Comparison of ENCODE assay signal across 8 cellular contexts in genomic region chr12:98456583-98457573, GRCh38. TPM values are rescaled to one million over a fixed set of nuclear protein-coding genes. Genes with fewer than 3 reads are reported as not detected.
A peak's percentile ranks its signal among the peaks of the same experiment; 100 is the strongest.
DNase-seq lines count a peak whose midpoint lies in the region; ATAC-seq and TF ChIP-seq lines count a peak whose summit lies in the region.

No MANE protein-coding gene starts in this region.

- no peaks in the 10 kb centered on the region for H3K9me2 ChIP-seq in GM23248 (ENCODE audit: insufficient read depth)

- TF ChIP-seq CTCF in dorsolateral prefrontal cortex (IDR thresholded peaks at IDR 0.05 in 54 of 56, conservative IDR thresholded peaks at IDR 0.05 in 2 of 56; ENCODE audit: low read depth in 1 of 56, partially characterized antibody in 56 of 56): no peak
- no peak for TF ChIP-seq CTCF in stomach (IDR thresholded peaks at IDR 0.05)

- H3K9me3 ChIP-seq in GM23248 (ENCODE audit: low read depth): no peaks in the 10 kb centered on the region
- H3K9me3 ChIP-seq in stomach: no peaks in the 10 kb centered on the region

- ATAC-seq in HG02571 (IDR thresholded peaks at IDR 0.05; ENCODE audit: unreplicated experiment): no peak

- no peaks in the 10 kb centered on the region; the same call in 1 of the 2 replicates for H3F3A ChIP-seq in GM23248 (ENCODE audit: insufficient read depth)

- H3K79me2 ChIP-seq in GM23248 (ENCODE audit: insufficient read depth): no peaks in the 10 kb centered on the region

- H3K4me1 ChIP-seq in GM23248 (ENCODE audit: insufficient read depth) (peaks cover 16% of the 10 kb centered on the region; the same call in 1 of the 2 replicates), stomach (peaks cover 4 to 10% (median 7%) of the 10 kb centered on the region in 4 donors)

- no peak for TF ChIP-seq EP300 in stomach (IDR thresholded peaks at IDR 0.05)

- H3K27ac ChIP-seq in GM23248: peak overlapping the region; percentile 37
- peak overlapping the region in 43 of 59 donors; percentile 8 to 79 (median 53) for H3K27ac ChIP-seq in dorsolateral prefrontal cortex
- H3K27ac ChIP-seq in stomach: peak overlapping the region in 1 of 5 donors; percentile 61

- H3K9ac ChIP-seq in GM23248: peak overlapping the region; percentile 74

- intact Hi-C loops in dorsolateral prefrontal cortex (cut with DNase I) (no loop called here), stomach (cut with DNase I; ENCODE audit: low total_unique reads) (no loop called here)

- no peaks in the 10 kb centered on the region for H4K20me1 ChIP-seq in GM23248 (ENCODE audit: insufficient read depth)

- H3K4me2 ChIP-seq in GM23248 (ENCODE audit: unreplicated experiment): peak overlapping the region; percentile 68

- DNase-seq in CD1c-positive myeloid dendritic cell (ENCODE audit: extremely low spot score): peak; percentile 68
- DNase-seq in GM23248: peak; percentile 86
- DNase-seq in SK-N-DZ (ENCODE audit: low spot score): peak; percentile 47
- peak in 4 of 10 donors; percentile 38 to 60 (median 47) for DNase-seq in dorsolateral prefrontal cortex
- peak; percentile 35 to 48 for DNase-seq in lung microvascular endothelial cell (ENCODE audit: low read depth in 2 of 2)
- DNase-seq in stomach: peak; percentile 46
- DNase-seq in globus pallidus (ENCODE audit: low spot score): no peak

- peak overlapping the region; percentile 85 for H2AFZ ChIP-seq in GM23248

- in situ Hi-C loops in GM23248 (cut with MboI): no loop called here

- H3K27me3 ChIP-seq in GM23248 (replicated peaks; ENCODE audit: insufficient read depth) (no peaks in the 10 kb centered on the region), dorsolateral prefrontal cortex (no peaks in the 10 kb centered on the region), stomach (peaks cover 0 to 18% (median 0%) of the 10 kb centered on the region in 3 donors)

- no peak for TF ChIP-seq POLR2A in stomach (IDR thresholded peaks at IDR 0.05)

- H3K4me3 ChIP-seq in GM23248: peak overlapping the region; percentile 65
- H3K4me3 ChIP-seq in dorsolateral prefrontal cortex: peak overlapping the region in 58 of 59 donors; percentile 14 to 67 (median 48)
- peak overlapping the region; percentile 43 to 52 (median 48) for H3K4me3 ChIP-seq in stomach

- 17 to 26% methylated on average over 34 to 46 of the region's 49 CpGs for WGBS in GM23248 (ENCODE audit: low coverage in 1 of 2, low lambda C conversion rate in 2 of 2, missing lambda C conversion rate in 2 of 2), 2 experiments
- 11 to 46% (median 14%) methylated on average over 15 to 49 of the region's 49 CpGs for WGBS in stomach, 5 donors

- H3K36me3 ChIP-seq in GM23248 (ENCODE audit: low read depth) (no peaks in the 10 kb centered on the region), stomach (no peaks in the 10 kb centered on the region)

RNA-seq across cellular contexts. Expression of gene TMPO, which starts 58.5 kb away (rescaled TPM):
- total RNA-seq in GM23248 (2014; rRNA removed; shearing (Covaris generic)): 67.5 and 68.3 TPM in 2 replicates
- polyA plus RNA-seq in GM23248 (2016; fragmentation: Nextera tagmentation; extraction: Ambion mirVana): 29.8 and 30.0 TPM in 2 replicates
- 372 and 415 TPM in 2 replicates for polyA plus RNA-seq in SK-N-DZ (2014; cell fraction: cytosol; rRNA removed)
- 248 and 287 TPM in 2 replicates for polyA plus RNA-seq in SK-N-DZ (2014; cell fraction: nucleus; rRNA removed)
- 10 to 100 TPM; 31.3 to 59.7 (median 44.0) TPM for total RNA-seq in dorsolateral prefrontal cortex
- 36.1 and 55.1 TPM in 2 replicates for total RNA-seq in lung microvascular endothelial cell
- total RNA-seq in stomach: 100 to 1,000 TPM in 3 of 5 donors, 10 to 100 TPM in 2; 37.9 to 209 (median 113) TPM
- 10 to 100 TPM; 22.8 to 29.6 (median 24.6) TPM for polyA plus RNA-seq in stomach
